22 cellular contexts compared by ENCODE assay signal in the genomic region with DNA sequence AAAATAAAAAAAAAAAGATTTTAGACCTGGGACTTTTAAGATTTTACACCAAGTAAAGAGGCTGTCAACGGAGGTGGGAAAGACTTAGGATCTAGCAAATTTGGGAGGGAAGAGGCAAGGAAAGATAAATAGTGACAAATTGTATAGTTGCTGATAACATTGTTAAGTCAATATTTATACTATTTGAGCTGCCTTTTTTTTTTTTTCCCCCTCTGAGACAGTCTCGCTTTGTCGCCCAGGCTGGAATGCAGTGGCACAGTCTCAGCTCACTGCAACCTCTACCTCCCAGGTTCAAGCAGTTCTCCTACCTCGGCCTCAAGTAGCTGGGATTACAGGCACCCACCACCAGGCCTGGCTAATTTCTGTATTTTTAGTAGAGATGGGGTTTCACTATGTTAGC.
DNase-seq lines count a peak whose midpoint lies in the region; ATAC-seq, FAIRE-seq and TF ChIP-seq lines count a peak whose summit lies in the region.
"Had no signal": no experiment of that assay in that cellular context is flagged by ENCODE, and none has a peak within 500 bp of the region (broad histone marks: within the 10 kb centered on the region; RNA-seq: fewer than 3 reads in every experiment).

No MANE protein-coding gene starts in this region.

- TF ChIP-seq CTCF in Caco-2 (IDR thresholded peaks at IDR 0.05; ENCODE audit: insufficient read depth in 1 of 2, low read depth in 1 of 2, low read length in 1 of 2, severe bottlenecking in 1 of 2, unreplicated experiment in 1 of 2), result no peak
- TF ChIP-seq CTCF in hepatocyte (IDR thresholded peaks at IDR 0.05; ENCODE audit: poor library complexity), result no peak
- TF ChIP-seq CTCF in pancreas (IDR thresholded peaks at IDR 0.05), result no peak

- H3K9me2 ChIP-seq in hepatocyte (replicated peaks; ENCODE audit: insufficient read depth), result no peaks in the 10 kb centered on the region

- H3K9me3 Mint-ChIP-seq in Caco-2 (ENCODE audit: unreplicated experiment), result no peaks in the 10 kb centered on the region
- H3K9me3 Mint-ChIP-seq: T-helper 1 cell treated with Interleukin-12 subunit alpha and Interleukin-12 subunit beta and Interleukin-4 antibody, amounts not matched to agents 30 μg/mL and 1 μg/mL, for 36 hours had no signal

- peak overlapping the region; percentile 42 for H3K4me3 Mint-ChIP-seq in Caco-2 (ENCODE audit: unreplicated experiment)
- H3K4me3 Mint-ChIP-seq: T-helper 1 cell treated with Interleukin-12 subunit alpha and Interleukin-12 subunit beta and Interleukin-4 antibody, amounts not matched to agents 30 μg/mL and 1 μg/mL, for 36 hours had no signal

- H2AFZ ChIP-seq in hepatocyte, result no peak overlapping the region

- H3K4me2 ChIP-seq in hepatocyte, result no peak overlapping the region

- H3K9me3 ChIP-seq in Caco-2, result no peaks in the 10 kb centered on the region; the same call in 1 of the 2 replicates
- H3K9me3 ChIP-seq in NT2/D1 (ENCODE audit: insufficient read depth, low read length), result no peaks in the 10 kb centered on the region
- no peaks in the 10 kb centered on the region for H3K9me3 ChIP-seq in hepatocyte (ENCODE audit: low read depth)
- H3K9me3 ChIP-seq in pancreas, result no peaks in the 10 kb centered on the region

- H3K4me3 ChIP-seq in Caco-2 (ENCODE audit: low read depth, low read length), result no peak overlapping the region
- H3K4me3 ChIP-seq in NT2/D1 (ENCODE audit: insufficient read length, low read depth), result no peak overlapping the region
- H3K4me3 ChIP-seq in hepatocyte, result no peak overlapping the region
- H3K4me3 ChIP-seq in pancreas, result no peak overlapping the region

- ATAC-seq in pancreas, result peak; percentile 46 to 94 (median 86)
- no peak for ATAC-seq in HG03039 (IDR thresholded peaks at IDR 0.05; ENCODE audit: unreplicated experiment)
- ATAC-seq: foreskin keratinocyte had no signal

- no peak for FAIRE-seq in pancreas (lab: Jason Lieb, UNC)
- FAIRE-seq: G401.6, RCC 7860 had no signal

- H3K27ac ChIP-seq in hepatocyte (peak overlapping the region; percentile 25), pancreas (peak overlapping the region in 3 of 4 donors; percentile 35 to 66 (median 57))
- H3K27ac ChIP-seq: foreskin keratinocyte, WERI-Rb-1 had no signal

- intact Hi-C loops in Caco-2 (cut with micrococcal nuclease; ENCODE audit: unreplicated experiment) (loop anchor here (1.0 to 5.0 kb wide), 2 partner anchors 9 to 105 kb away; a partner anchor contains a TSS), pancreas (cut with DNase I) (no loop called here)

- peaks cover 7% of the 10 kb centered on the region for H3K79me2 ChIP-seq in hepatocyte

- no peaks in the 10 kb centered on the region for H3K27me3 ChIP-seq in Caco-2 (replicated peaks; ENCODE audit: control insufficient read depth, insufficient read depth, low read length)
- no peaks in the 10 kb centered on the region for H3K27me3 ChIP-seq in NT2/D1 (ENCODE audit: insufficient read depth, insufficient read length)
- H3K27me3 ChIP-seq in hepatocyte, result no peaks in the 10 kb centered on the region
- no peaks in the 10 kb centered on the region for H3K27me3 ChIP-seq in pancreas
- H3K27me3 ChIP-seq: foreskin keratinocyte had no signal

- H3K27ac Mint-ChIP-seq in Caco-2 (ENCODE audit: unreplicated experiment), result peak overlapping the region; percentile 28
- H3K27ac Mint-ChIP-seq: T-helper 1 cell treated with Interleukin-12 subunit alpha and Interleukin-12 subunit beta and Interleukin-4 antibody, amounts not matched to agents 30 μg/mL and 1 μg/mL, for 36 hours had no signal

- no peaks in the 10 kb centered on the region for H3K27me3 Mint-ChIP-seq in Caco-2 (ENCODE audit: insufficient read depth, unreplicated experiment)

- H4K20me1 ChIP-seq in hepatocyte (ENCODE audit: insufficient read depth, poor library complexity, severe bottlenecking), result no peaks in the 10 kb centered on the region

- POLR2A ChIA-PET in Caco-2 (lab: Charles Lee), result no interaction called here

- no TSS peak for BruUV-seq in Caco-2 (replicated peaks; lab: Mats Ljungman, UMichigan)

- no peaks in the 10 kb centered on the region for H3K36me3 ChIP-seq in Caco-2 (ENCODE audit: control insufficient read depth, insufficient read depth, low read length)
- H3K36me3 ChIP-seq in NT2/D1 (ENCODE audit: insufficient read depth, insufficient read length, low read length), result peaks cover 15% of the 10 kb centered on the region
- no peaks in the 10 kb centered on the region for H3K36me3 ChIP-seq in hepatocyte (replicated peaks; ENCODE audit: insufficient read depth, low read depth)
- H3K36me3 ChIP-seq in pancreas, result no peaks in the 10 kb centered on the region

- H3K36me3 Mint-ChIP-seq in Caco-2 (ENCODE audit: insufficient read depth, unreplicated experiment), result peaks cover 18% of the 10 kb centered on the region

- peaks cover 43% of the 10 kb centered on the region for H3K4me1 ChIP-seq in Caco-2
- peaks cover 3% of the 10 kb centered on the region for H3K4me1 ChIP-seq in NT2/D1 (ENCODE audit: insufficient read depth, insufficient read length)
- H3K4me1 ChIP-seq in hepatocyte (ENCODE audit: insufficient read depth), result peaks cover 13% of the 10 kb centered on the region
- peaks cover 0 to 12% (median 5%) of the 10 kb centered on the region in 3 donors for H3K4me1 ChIP-seq in pancreas

- peaks cover 38% of the 10 kb centered on the region for H3K4me1 Mint-ChIP-seq in Caco-2 (ENCODE audit: low read depth, unreplicated experiment)

- CTCF ChIA-PET in Caco-2 (lab: Charles Lee), result no interaction called here

- 62% methylated on average over 4 of the region's 4 CpGs for WGBS in hepatocyte (ENCODE audit: low lambda C conversion rate, missing lambda C conversion rate)
- 9 to 18% methylated on average over 4 of the region's 4 CpGs for WGBS in pancreas, 2 donors

- peak overlapping the region; percentile 67 for H3K9ac ChIP-seq in NT2/D1 (ENCODE audit: insufficient read length, low read depth)

- DNase-seq in Caco-2 (peak; percentile 51 to 68), NT2/D1 (ENCODE audit: low read depth, low spot score) (no peak), hepatocyte (ENCODE audit: low spot score) (no peak), pancreas (peak in 1 of 6 donors; percentile 26), NOMO-1 treated with DMSO at 0.1 percent for 48 hours (lab: John Stamatoyannopoulos, UW; ENCODE audit: unreplicated experiment) (no peak), NCI-H128 (lab: John Stamatoyannopoulos, UW; ENCODE audit: unreplicated experiment) (no peak)
- DNase-seq in activated CD4-positive, alpha-beta T cell treated with anti-CD3 and anti-CD28 coated beads for 1 hour, result no peak
- DNase-seq: activated CD4-positive, alpha-beta T cell treated with anti-CD3 and anti-CD28 coated beads, Interleukin-2, amount 50 U/mL, for 48 hours; activated gamma-delta T cell; activated T-cell treated with anti-CD3 and anti-CD28 coated beads for 4 hours; caudate nucleus; DMS 273 treated with DMSO at 0.1 percent for 48 hours; foreskin keratinocyte; KBM-7; kidney glomerular epithelial cell; NCI-H1930; stimulated activated CD4-positive, alpha-beta T cell treated with anti-CD3 and anti-CD28 coated beads, Interleukin-12 subunit alpha, Interleukin-12 subunit beta, amount 100 ng/mL, for 4 hours; WERI-Rb-1 had no signal

Comparison
In these comparisons a context has a peak if more than half of its experiments do, and no peak if none do; other contexts are left out.
1. DNase-seq: peak in Caco-2 (2 of 2); none in NT2/D1 (single experiment), hepatocyte (single experiment), NOMO-1 treated with DMSO at 0.1 percent for 48 hours (single experiment), activated CD4-positive, alpha-beta T cell treated with anti-CD3 and anti-CD28 coated beads for 1 hour (single experiment) and NCI-H128 (single experiment).